40 cellular contexts compared by ENCODE assay signal in genomic region chrX:22958250-22958649, GRCh38. TPM values are rescaled to one million over a fixed set of nuclear protein-coding genes. Genes with fewer than 3 reads are reported as not detected.
"Had no signal": no experiment of that assay in that cellular context is flagged by ENCODE, and none has a peak within 500 bp of the region (broad histone marks: within the 10 kb centered on the region; RNA-seq: fewer than 3 reads in every experiment).

No MANE protein-coding gene starts in this region.

- H3K27ac ChIP-seq: adrenal gland, ascending aorta, body of pancreas, brain microvascular endothelial cell, breast epithelium, cardiac muscle cell had no signal

- H3K36me3 ChIP-seq: adrenal gland, ascending aorta, brain microvascular endothelial cell, breast epithelium, cardiac muscle cell had no signal

- DNase-seq: activated effector memory CD4-positive, alpha-beta T cell treated with anti-CD3 and anti-CD28 coated beads, Interleukin-2, amount 50 U/mL, for 16 hours; activated effector memory CD4-positive, alpha-beta T cell treated with Interleukin-2 at 50 U/mL for 16 hours; activated gamma-delta T cell; activated gamma-delta T cell treated with Interleukin-2 at 50 U/mL for 16 hours; activated naive CD4-positive, alpha-beta T cell; activated naive CD4-positive, alpha-beta T cell treated with anti-CD3 and anti-CD28 coated beads for 36 hours; activated naive CD4-positive, alpha-beta T cell treated with anti-CD3 and anti-CD28 coated beads, Interleukin-2, amount 10 ng/mL, durations not matched to agents 7 days and 5 days; activated naive CD4-positive, alpha-beta T cell treated with anti-CD3 and anti-CD28 coated beads, Interleukin-2, amount 50 U/mL, for 16 hours; activated naive CD4-positive, alpha-beta T cell treated with Interleukin-2 at 50 U/mL for 16 hours; activated naive CD8-positive, alpha-beta T cell treated with anti-CD3 and anti-CD28 coated beads for 36 hours; activated naive CD8-positive, alpha-beta T cell treated with anti-CD3 and anti-CD28 coated beads, Interleukin-2, amount 10 ng/mL, durations not matched to agents 7 days and 5 days; activated naive CD8-positive, alpha-beta T cell treated with anti-CD3 and anti-CD28 coated beads, Interleukin-2, amount 50 U/mL, for 24 hours; activated T-cell treated with anti-CD3 and anti-CD28 coated beads for 4 hours; activated T-cell treated with anti-CD3 and anti-CD28 coated beads, Interleukin-2, amount 50 U/mL, for 1 hour; activated T-cell treated with anti-CD3 and anti-CD28 coated beads, Interleukin-2, amount 50 U/mL, for 24 hours; activated T-cell treated with anti-CD3 and anti-CD28 coated beads, Interleukin-2, amount 50 U/mL, for 4 hours; activated T-cell treated with anti-CD3 and anti-CD28 coated beads, Interleukin-2, amount 50 U/mL, for 48 hours; activated T-cell treated with anti-CD3 and anti-CD28 coated beads, Interleukin-2, amount 50 U/mL, for 72 hours; adrenal gland; amniotic stem cell; amygdala; anterior cingulate cortex; aorta; body of pancreas; brain microvascular endothelial cell; caudate nucleus; central memory CD4-positive, alpha-beta T cell; cerebellar nuclear complex had no signal

- H3K27me3 ChIP-seq: adrenal gland, ascending aorta, body of pancreas, brain microvascular endothelial cell, cardiac muscle cell had no signal

- ATAC-seq: activated naive CD4-positive, alpha-beta T cell treated with anti-CD3 and anti-CD28 coated beads, Interleukin-2, amount 50 U/mL, for 72 hours; activated naive CD8-positive, alpha-beta T cell treated with anti-CD3 and anti-CD28 coated beads, Interleukin-2, amount 50 U/mL, for 24 hours; activated T-cell treated with anti-CD3 and anti-CD28 coated beads, Interleukin-2, amount 50 U/mL, for 4 hours; activated T-cell treated with anti-CD3 and anti-CD28 coated beads, Interleukin-2, amount 50 U/mL, for 72 hours; activated T-helper 17 cell treated with anti-CD3 and anti-CD28 coated beads, Interleukin-2, amount 50 U/mL, for 72 hours; body of pancreas had no signal

- H3K9me3 ChIP-seq: adrenal gland, ascending aorta, body of pancreas, breast epithelium had no signal

- H3K4me3 ChIP-seq: adrenal gland, ascending aorta, body of pancreas, breast epithelium, cardiac muscle cell had no signal

- FAIRE-seq: bronchial epithelial cell had no signal

- H3K4me1 ChIP-seq: adrenal gland, ascending aorta, body of pancreas, breast epithelium had no signal

RNA-seq across cellular contexts. Expression of gene DDX53, which starts 41.5 kb away (rescaled TPM):
- total RNA-seq: activated naive CD4-positive, alpha-beta T cell treated with anti-CD3 and anti-CD28 coated beads for 36 hours; activated naive CD4-positive, alpha-beta T cell treated with anti-CD3 and anti-CD28 coated beads, Interleukin-2, amount 50 U/mL, for 72 hours; activated naive CD8-positive, alpha-beta T cell treated with anti-CD3 and anti-CD28 coated beads for 36 hours; activated naive CD8-positive, alpha-beta T cell treated with anti-CD3 and anti-CD28 coated beads, Interleukin-2, amount 10 ng/mL, durations not matched to agents 7 days and 5 days; activated T-cell treated with anti-CD3 and anti-CD28 coated beads, Interleukin-2, amount 50 U/mL, for 4 hours; activated T-cell treated with anti-CD3 and anti-CD28 coated beads, Interleukin-2, amount 50 U/mL, for 72 hours; activated T-helper 1 cell treated with anti-CD3 and anti-CD28 coated beads, Interleukin-12 subunit alpha, Interleukin-12 subunit beta, Interleukin-2, Interleukin-4 antibody, amounts not matched to agents 30 ng/mL and 10 ng/mL and 1 ng/mL, durations not matched to agents 14 hours and 24 hours and 36 hours; activated T-helper 17 cell treated with anti-CD3 and anti-CD28 coated beads, Interleukin-2, amount 50 U/mL, for 72 hours; activated T-helper 2 cell treated with anti-CD3 and anti-CD28 coated beads, Interferon-gamma antibody, Interleukin-2, Interleukin-4, amounts not matched to agents 10 μg/mL and 5 μg/mL and 100 μg/mL, durations not matched to agents 14 hours and 24 hours and 36 hours; adrenal gland; aorta; ascending aorta; astrocyte; body of pancreas; breast epithelium; bronchial epithelial cell; cardiac muscle cell; cardiac septum; cerebellum had no signal
- polyA plus RNA-seq: adipose tissue, aorta, cardiac muscle cell had no signal
